In the genomic region with DNA sequence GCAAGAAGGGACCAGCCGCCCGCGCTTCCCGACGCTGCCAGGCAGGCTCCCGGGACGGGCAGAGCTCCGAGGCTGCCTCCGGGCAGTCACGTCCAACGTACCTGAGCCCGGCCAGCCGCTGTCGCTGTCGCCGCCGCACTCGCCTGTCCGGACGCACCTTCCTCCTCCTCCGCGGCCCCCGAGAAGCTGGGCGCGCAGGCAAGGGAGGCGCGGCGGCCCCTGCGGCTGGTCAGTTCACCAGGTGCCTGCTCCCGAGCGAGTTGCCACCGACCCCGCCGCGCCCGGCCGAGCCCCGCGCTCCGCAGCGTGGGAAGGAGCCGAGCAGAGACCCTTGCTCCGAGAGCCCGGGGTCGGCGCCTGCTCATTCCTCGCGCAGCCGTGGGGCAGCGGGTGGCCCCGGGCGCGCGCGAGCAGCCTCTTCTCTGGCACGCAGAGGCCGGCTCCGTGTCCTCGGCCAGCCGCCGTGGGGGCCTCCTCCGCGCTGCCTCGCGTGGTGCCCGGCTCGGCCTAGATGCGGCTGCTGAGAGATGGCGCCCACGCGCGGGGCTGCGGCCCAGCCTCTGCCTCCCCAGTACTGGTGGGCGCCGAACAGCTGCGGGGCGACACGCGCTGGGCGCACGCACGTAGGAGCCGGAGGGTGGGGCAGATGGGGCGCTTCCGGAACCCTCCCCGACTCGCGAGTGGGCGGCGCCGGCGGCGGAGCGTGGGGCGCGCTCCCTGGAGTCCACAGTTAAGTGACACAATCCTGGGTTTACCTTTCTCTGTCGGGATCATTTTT, we compare ENCODE assay signal across 17 cellular contexts.
DNase-seq lines count a peak whose midpoint lies in the region; ATAC-seq and TF ChIP-seq lines count a peak whose summit lies in the region.
"Had no signal": no experiment of that assay in that cellular context is flagged by ENCODE, and none has a peak within 500 bp of the region (broad histone marks: within the 10 kb centered on the region; RNA-seq: fewer than 3 reads in every experiment).

No MANE protein-coding gene starts in this region.

- no peak overlapping the region for H4K91ac ChIP-seq in trophoblast cell (ENCODE audit: low read depth, low read length)

- no peak overlapping the region for H3K23ac ChIP-seq in trophoblast cell (ENCODE audit: low read length)

- H3K18ac ChIP-seq in trophoblast cell (ENCODE audit: low read length), result no peak overlapping the region

- H3K4me3 Mint-ChIP-seq in GM23338, result peak overlapping the region; percentile 66
- H3K4me3 Mint-ChIP-seq in brain, result peak overlapping the region in 3 of 5 experiments; percentile 62 to 76 (median 64)

- H4K12ac ChIP-seq in trophoblast cell (ENCODE audit: low read depth, low read length), result no peak overlapping the region

- no peak overlapping the region for H2BK120ac ChIP-seq in trophoblast cell (ENCODE audit: insufficient read depth, low read length, poor library complexity)

- H3K36me3 Mint-ChIP-seq in GM23338 (ENCODE audit: low read depth), result no peaks in the 10 kb centered on the region
- H3K36me3 Mint-ChIP-seq in brain, result no peaks in the 10 kb centered on the region
- H3K36me3 Mint-ChIP-seq: T-cell had no signal

- H3F3A ChIP-seq in GM23338 (replicated peaks; ENCODE audit: low read depth), result no peaks in the 10 kb centered on the region

- H3K4me3 ChIP-seq in GM23338, result peak overlapping the region; percentile 61
- H3K4me3 ChIP-seq in trophoblast cell (ENCODE audit: low read depth, low read length), result peak overlapping the region; percentile 60
- H3K4me3 ChIP-seq: lung, ovary had no signal

- peaks cover 3% of the 10 kb centered on the region for H3K9me3 ChIP-seq in trophoblast cell (ENCODE audit: insufficient read depth, low read depth, low read length)

- no peak overlapping the region for H2BK5ac ChIP-seq in trophoblast cell (ENCODE audit: low read depth, low read length, poor library complexity)

- no peak overlapping the region for H3K4ac ChIP-seq in trophoblast cell (ENCODE audit: low read depth, low read length)

- H3K79me2 ChIP-seq in GM23338 (replicated peaks; ENCODE audit: insufficient read depth), result no peaks in the 10 kb centered on the region
- no peaks in the 10 kb centered on the region for H3K79me2 ChIP-seq in trophoblast cell (ENCODE audit: control insufficient read depth, insufficient read depth, low read length, poor library complexity)

- no CpG with 5 or more reads among the region's 97 CpGs for WGBS in trophoblast cell (ENCODE audit: extremely low coverage, insufficient coverage, insufficient read length)

- H3K4me2 ChIP-seq in GM23338 (peak overlapping the region; percentile 76), trophoblast cell (ENCODE audit: low read length) (peak overlapping the region; percentile 85)

- H3K27me3 Mint-ChIP-seq in GM23338 (ENCODE audit: insufficient read depth, low read depth, poor library complexity), result peaks cover 24% of the 10 kb centered on the region
- peaks cover 49% of the 10 kb centered on the region for H3K27me3 Mint-ChIP-seq in brain

- H3K27me3 ChIP-seq in GM23338 (ENCODE audit: insufficient read depth) (peaks cover 35% of the 10 kb centered on the region), trophoblast cell (ENCODE audit: insufficient read depth, low read length) (peaks cover 16% of the 10 kb centered on the region)
- H3K27me3 ChIP-seq: ovary had no signal

- H3K27ac Mint-ChIP-seq in GM23338 (no peak overlapping the region), brain (no peak overlapping the region)
- H3K27ac Mint-ChIP-seq: T-cell had no signal

- H3K9me3 Mint-ChIP-seq in GM23338 (peaks cover 4% of the 10 kb centered on the region; the same call in 1 of the 3 replicates), brain (peaks cover 10 to 14% (median 11%) of the 10 kb centered on the region in 5 experiments)

- DNase-seq in GM23338 (ENCODE audit: low spot score) (peak; percentile 68), iPS DF 4.7 (ENCODE audit: extremely low read depth, low spot score) (peak; percentile 7), trophoblast cell (no peak), superior temporal gyrus (ENCODE audit: extremely low spot score) (no peak), COLO829 (ENCODE audit: low spot score) (no peak), RKO (ENCODE audit: low spot score) (no peak)
- DNase-seq: activated effector memory CD4-positive, alpha-beta T cell treated with anti-CD3 and anti-CD28 coated beads, Interleukin-2, amount 50 U/mL, for 16 hours; GDM1; NCI-H2171; ovary; stimulated activated CD4-positive, alpha-beta T cell treated with anti-CD3 and anti-CD28 coated beads, Interleukin-2, amount 100 ng/mL, for 48 hours; stimulated activated naive CD4-positive, alpha-beta T cell; T-cell had no signal

- no peak overlapping the region for H3K9ac ChIP-seq in trophoblast cell (ENCODE audit: low read length)

- H3K36me3 ChIP-seq in GM23338 (ENCODE audit: insufficient read depth), result no peaks in the 10 kb centered on the region
- H3K36me3 ChIP-seq in trophoblast cell (ENCODE audit: control insufficient read depth in 1 of 2, insufficient read depth in 2 of 2, low read length in 2 of 2), result no peaks in the 10 kb centered on the region
- H3K36me3 ChIP-seq: ovary had no signal

- no peak for TF ChIP-seq CTCF in GM23338 (conservative IDR thresholded peaks at IDR 0.05; ENCODE audit: low read depth in 2 of 2)
- TF ChIP-seq CTCF in brain (conservative IDR thresholded peaks at IDR 0.05), result no peak

- H3K79me1 ChIP-seq in trophoblast cell (ENCODE audit: low read length), result no peaks in the 10 kb centered on the region

- no peak overlapping the region for H2BK12ac ChIP-seq in trophoblast cell (ENCODE audit: low read length)

- peaks cover 8% of the 10 kb centered on the region; the same call in 1 of the 2 replicates for H3K4me1 ChIP-seq in GM23338 (ENCODE audit: insufficient read depth)
- peaks cover 8 to 9% of the 10 kb centered on the region in 2 experiments for H3K4me1 ChIP-seq in trophoblast cell (ENCODE audit: control insufficient read depth in 1 of 2, insufficient read depth in 2 of 2, low read length in 2 of 2)

- H2AFZ ChIP-seq in GM23338 (peak overlapping the region; percentile 94), trophoblast cell (ENCODE audit: insufficient read depth, low read length, poor library complexity) (peak overlapping the region; percentile 10)

- no peaks in the 10 kb centered on the region for H4K20me1 ChIP-seq in GM23338 (replicated peaks; ENCODE audit: insufficient read depth)

- no peaks in the 10 kb centered on the region for H3K9me2 ChIP-seq in GM23338 (ENCODE audit: insufficient read depth)

- no peak overlapping the region for H3K14ac ChIP-seq in trophoblast cell (ENCODE audit: low read length)

- H4K8ac ChIP-seq in trophoblast cell (ENCODE audit: low read depth, low read length), result no peak overlapping the region

- H3K27ac ChIP-seq in GM23338 (ENCODE audit: low read depth) (no peak overlapping the region), trophoblast cell (ENCODE audit: low read depth, low read length) (no peak overlapping the region)
- H3K27ac ChIP-seq: C4-2B, ovary had no signal

- no peak overlapping the region for H2AK5ac ChIP-seq in trophoblast cell (ENCODE audit: low read length)

- peaks cover 16% of the 10 kb centered on the region for H3K4me1 Mint-ChIP-seq in GM23338
- no peaks in the 10 kb centered on the region for H3K4me1 Mint-ChIP-seq in brain

- ATAC-seq in GM23338 (peak; percentile 92), HG02623 (IDR thresholded peaks at IDR 0.05; ENCODE audit: unreplicated experiment) (no peak)
- ATAC-seq: T-cell had no signal

TF ChIP-seq in GM23338, 12 proteins besides CTCF, POLR2A, EP300 and RAD21:
- TF ChIP-seq STAT1 (IDR thresholded peaks at IDR 0.05; ENCODE audit: unreplicated experiment) (no peak), EZH2 (IDR thresholded peaks at IDR 0.05; ENCODE audit: low read depth, unreplicated experiment) (peak; percentile 0)

Comparison
In these comparisons a context has a peak if more than half of its experiments do, and no peak if none do; other contexts are left out.
1. DNase-seq: peak in GM23338 (single experiment) and iPS DF 4.7 (single experiment); none in trophoblast cell (0 of 2), superior temporal gyrus (single experiment), COLO829 (single experiment) and RKO (single experiment).